Comparison of ENCODE assay signal across 13 cellular contexts in genomic region chr10:103612462-103613365, GRCh38.
A peak's percentile ranks its signal among the peaks of the same experiment; 100 is the strongest.
DNase-seq lines count a peak whose midpoint lies in the region; ATAC-seq and TF ChIP-seq lines count a peak whose summit lies in the region.
"Had no signal": no experiment of that assay in that cellular context is flagged by ENCODE, and none has a peak within 500 bp of the region (broad histone marks: within the 10 kb centered on the region; RNA-seq: fewer than 3 reads in every experiment).

No MANE protein-coding gene starts in this region.

- no peaks in the 10 kb centered on the region for H3K27me3 ChIP-seq in dorsolateral prefrontal cortex
- H3K27me3 ChIP-seq: BE2C, SJSA1 had no signal

- peak; percentile 91 for DNase-seq in AG08396 (ENCODE audit: low spot score)
- DNase-seq in MV-4-11 (lab: John Stamatoyannopoulos, UW): peak; percentile 10
- peak in 8 of 10 donors; percentile 56 to 90 (median 73) for DNase-seq in dorsolateral prefrontal cortex
- peak in 33 of 56 donors; percentile 7 to 72 (median 32) for DNase-seq in nucleus accumbens (lab: John Stamatoyannopoulos, UW)
- DNase-seq in SHP77 (lab: John Stamatoyannopoulos, UW): no peak
- DNase-seq in NCI-H2196 (lab: John Stamatoyannopoulos, UW; ENCODE audit: unreplicated experiment): no peak
- DNase-seq: BE2C, GOT3, NCI-H526 had no signal

- peak in 9 of 56 donors; percentile 9 to 41 (median 18) for TF ChIP-seq CTCF in dorsolateral prefrontal cortex (IDR thresholded peaks at IDR 0.05 in 54 of 56, conservative IDR thresholded peaks at IDR 0.05 in 2 of 56; ENCODE audit: low read depth in 1 of 56, partially characterized antibody in 56 of 56)

- intact Hi-C loops in dorsolateral prefrontal cortex (cut with DNase I): loop anchor here in 1 of 2 donors (10.0 kb wide), 1 partner anchor 52 kb away; no protein-coding TSS in a partner anchor

- ATAC-seq in HG02610 (IDR thresholded peaks at IDR 0.05; ENCODE audit: unreplicated experiment): no peak
- no peak for ATAC-seq in HG03571 (IDR thresholded peaks at IDR 0.05; ENCODE audit: unreplicated experiment)

- no peak overlapping the region for H3K4me3 ChIP-seq in dorsolateral prefrontal cortex
- H3K4me3 ChIP-seq: coronary artery, SJSA1 had no signal

- peak overlapping the region in 57 of 59 donors; percentile 26 to 86 (median 72) for H3K27ac ChIP-seq in dorsolateral prefrontal cortex
- H3K27ac ChIP-seq: coronary artery, SJSA1 had no signal

Comparison
In these comparisons a context has a peak if more than half of its experiments do, and no peak if none do; other contexts are left out.
1. DNase-seq: peak in AG08396 (single experiment), MV-4-11 (single experiment), dorsolateral prefrontal cortex (8 of 10) and nucleus accumbens (33 of 56); none in SHP77 (0 of 2) and NCI-H2196 (single experiment).